Comparison of ENCODE assay signal across 8 cellular contexts in genomic region chr14:49959822-49960408, GRCh38.
DNase-seq lines count a peak whose midpoint lies in the region; ATAC-seq and TF ChIP-seq lines count a peak whose summit lies in the region.

No MANE protein-coding gene starts in this region.

- H3K9me3 ChIP-seq in lower lobe of right lung: no peaks in the 10 kb centered on the region

- no peaks in the 10 kb centered on the region for H3K9me3 Mint-ChIP-seq in WTC11

- H3K4me1 Mint-ChIP-seq in WTC11: peaks cover 7% of the 10 kb centered on the region

- no peaks in the 10 kb centered on the region for H3K27me3 Mint-ChIP-seq in WTC11 (ENCODE audit: low read depth)

- TF ChIP-seq CTCF in lower lobe of right lung (IDR thresholded peaks at IDR 0.05) (no peak), WTC11 (IDR thresholded peaks at IDR 0.05) (no peak)

- CTCF ChIA-PET in WTC11 (lab: Charles Lee): no interaction called here

- no peak overlapping the region for H3K4me3 ChIP-seq in lower lobe of right lung

- H3K27me3 ChIP-seq in lower lobe of right lung (ENCODE audit: low read depth): no peaks in the 10 kb centered on the region

- ATAC-seq in HG02852 (IDR thresholded peaks at IDR 0.05; ENCODE audit: unreplicated experiment): peak; percentile 66
- peak; percentile 68 to 77 for ATAC-seq in lower lobe of right lung
- ATAC-seq in WTC11: no peak

- H3K36me3 Mint-ChIP-seq in WTC11: no peaks in the 10 kb centered on the region

- H3K4me1 ChIP-seq in lower lobe of right lung: no peaks in the 10 kb centered on the region

- intact Hi-C loops in lower lobe of right lung (cut with DNase I): no loop called here

- no peak overlapping the region for H3K27ac Mint-ChIP-seq in WTC11

- POLR2A ChIA-PET in WTC11 (lab: Charles Lee): no interaction called here

- DNase-seq in NOMO-1 treated with DMSO at 0.1 percent for 48 hours (lab: John Stamatoyannopoulos, UW; ENCODE audit: unreplicated experiment) (peak; percentile 45), NOMO-1 (lab: John Stamatoyannopoulos, UW; ENCODE audit: unreplicated experiment in 2 of 2) (no peak), NCI-H510A (lab: John Stamatoyannopoulos, UW) (peak; percentile 95), lower lobe of right lung (no peak), activated gamma-delta T cell (lab: John Stamatoyannopoulos, UW) (no peak), WTC11 (ENCODE audit: low spot score) (no peak), AG08395 (ENCODE audit: low spot score) (no peak)

- H3K36me3 ChIP-seq in lower lobe of right lung: no peaks in the 10 kb centered on the region

- H3K27ac ChIP-seq in lower lobe of right lung: peak overlapping the region; percentile 12

- no peak overlapping the region for H3K4me3 Mint-ChIP-seq in WTC11

TF ChIP-seq in WTC11, 78 proteins besides CTCF, POLR2A, EP300 and RAD21:
- TF ChIP-seq ZNF512 (CRISPR knock-in tag; IDR thresholded peaks at IDR 0.05; ENCODE audit: borderline replicate concordance) (no peak), USF1 (CRISPR knock-in tag; IDR thresholded peaks at IDR 0.05) (no peak), ZNF281 (CRISPR knock-in tag; IDR thresholded peaks at IDR 0.05) (no peak), MLX (CRISPR knock-in tag; IDR thresholded peaks at IDR 0.05) (no peak), ARID4B (CRISPR knock-in tag; IDR thresholded peaks at IDR 0.05; ENCODE audit: borderline replicate concordance) (no peak), RORB (CRISPR knock-in tag; IDR thresholded peaks at IDR 0.05) (no peak)

Comparison
In these comparisons a context has a peak if more than half of its experiments do, and no peak if none do; other contexts are left out.
1. DNase-seq: peak in NOMO-1 treated with DMSO at 0.1 percent for 48 hours (single experiment) and NCI-H510A (single experiment); none in NOMO-1 (0 of 2), lower lobe of right lung (single experiment), activated gamma-delta T cell (single experiment), WTC11 (single experiment) and AG08395 (single experiment).